In genomic region chr3:101852315-101852714, GRCh38 we compare ENCODE assay signal across 1 cellular context.
TF ChIP-seq lines count a peak whose summit lies in the region.

No MANE protein-coding gene starts in this region.

TF ChIP-seq in WTC11, 78 proteins besides CTCF, POLR2A, EP300 and RAD21 (continued from another document):
- TF ChIP-seq ZNF532 (CRISPR knock-in tag; IDR thresholded peaks at IDR 0.05; ENCODE audit: borderline replicate concordance) = no peak
